Comparison of ENCODE assay signal across 23 cellular contexts in genomic region chr4:8860096-8860891, GRCh38. TPM values are rescaled to one million over a fixed set of nuclear protein-coding genes. Genes with fewer than 3 reads are reported as not detected.
DNase-seq lines count a peak whose midpoint lies in the region; ATAC-seq and TF ChIP-seq lines count a peak whose summit lies in the region.
"Had no signal": no experiment of that assay in that cellular context is flagged by ENCODE, and none has a peak within 500 bp of the region (broad histone marks: within the 10 kb centered on the region; RNA-seq: fewer than 3 reads in every experiment).

No MANE protein-coding gene starts in this region.

- TF ChIP-seq CTCF in left ventricle myocardium inferior (IDR thresholded peaks at IDR 0.05; ENCODE audit: borderline replicate concordance) (no peak), testis (IDR thresholded peaks at IDR 0.05) (no peak)

- DNase-seq in Right ventricle myocardium inferior (ENCODE audit: missing footprints) (peak; percentile 63), left ventricle myocardium inferior (no peak), left kidney (ENCODE audit: low read depth, low spot score) (peak; percentile 75), testis (no peak)
- DNase-seq in T-helper 2 cell treated with Interferon-gamma antibody and Interleukin-4, amounts not matched to agents 5 μg/mL and 100 μg/mL, for 36 hours (ENCODE audit: low spot score), result no peak
- no peak for DNase-seq in activated naive CD4-positive, alpha-beta T cell treated with Interleukin-2 at 50 U/mL for 16 hours
- DNase-seq: activated naive CD8-positive, alpha-beta T cell treated with anti-CD3 and anti-CD28 coated beads for 36 hours; CD8-positive, alpha-beta T cell; dermis blood vessel endothelial cell; DND-41; KBM-7; natural killer cell; NCI-H1930; NCI-H510A; SW 1271; transverse colon had no signal

- H3K36me3 ChIP-seq in left ventricle myocardium inferior, result no peaks in the 10 kb centered on the region
- no peaks in the 10 kb centered on the region for H3K36me3 ChIP-seq in testis (ENCODE audit: low read depth, missing control alignments)
- H3K36me3 ChIP-seq: HAP-1, transverse colon had no signal

- H3K4me1 ChIP-seq in left ventricle myocardium inferior (peaks cover 38% of the 10 kb centered on the region), testis (peaks cover 6% of the 10 kb centered on the region)
- H3K4me1 ChIP-seq: HAP-1 had no signal

- peaks cover 74% of the 10 kb centered on the region for H3K27me3 Mint-ChIP-seq in T-helper 2 cell treated with Interferon-gamma antibody and Interleukin-4, amounts not matched to agents 5 μg/mL and 100 μg/mL, for 36 hours (ENCODE audit: low read depth)

- 1% methylated on average over 43 of the region's 70 CpGs; no CpG with 5 or more reads in 1 of the 2 donors for WGBS in testis, 2 donors

- no peak overlapping the region for H3K4me3 Mint-ChIP-seq in T-helper 2 cell treated with Interferon-gamma antibody and Interleukin-4, amounts not matched to agents 5 μg/mL and 100 μg/mL, for 36 hours
- H3K4me3 Mint-ChIP-seq: activated naive CD8-positive, alpha-beta T cell treated with anti-CD3 and anti-CD28 coated beads for 36 hours; CD8-positive, alpha-beta T cell; natural killer cell had no signal

- peaks cover 1% of the 10 kb centered on the region for H3K36me3 Mint-ChIP-seq in T-helper 2 cell treated with Interferon-gamma antibody and Interleukin-4, amounts not matched to agents 5 μg/mL and 100 μg/mL, for 36 hours (ENCODE audit: low read depth)
- H3K36me3 Mint-ChIP-seq: activated naive CD8-positive, alpha-beta T cell treated with anti-CD3 and anti-CD28 coated beads for 36 hours; CD8-positive, alpha-beta T cell had no signal

- no peak for ATAC-seq in Right ventricle myocardium inferior
- ATAC-seq in GM19455 (IDR thresholded peaks at IDR 0.05; ENCODE audit: unreplicated experiment), result no peak
- ATAC-seq in HG02759 (IDR thresholded peaks at IDR 0.05; ENCODE audit: unreplicated experiment), result no peak
- ATAC-seq: CD8-positive, alpha-beta T cell; natural killer cell had no signal

- H3K27ac ChIP-seq in left ventricle myocardium inferior (replicated peaks) (no peak overlapping the region), testis (no peak overlapping the region)
- H3K27ac ChIP-seq: RWPE1, transverse colon had no signal

- intact Hi-C loops in Right ventricle myocardium inferior (cut with DNase I) (no loop called here), left ventricle myocardium inferior (cut with micrococcal nuclease) (no loop called here), testis (cut with DNase I; ENCODE audit: low total_unique reads) (no loop called here)

- H3K9me3 Mint-ChIP-seq in T-helper 2 cell treated with Interferon-gamma antibody and Interleukin-4, amounts not matched to agents 5 μg/mL and 100 μg/mL, for 36 hours, result no peaks in the 10 kb centered on the region
- H3K9me3 Mint-ChIP-seq: activated naive CD8-positive, alpha-beta T cell treated with anti-CD3 and anti-CD28 coated beads for 36 hours; CD8-positive, alpha-beta T cell; natural killer cell had no signal

- H3K9me3 ChIP-seq in left ventricle myocardium inferior (replicated peaks) (no peaks in the 10 kb centered on the region), testis (no peaks in the 10 kb centered on the region)
- H3K9me3 ChIP-seq: HAP-1, transverse colon had no signal

- peaks cover 9% of the 10 kb centered on the region for H3K4me1 Mint-ChIP-seq in T-helper 2 cell treated with Interferon-gamma antibody and Interleukin-4, amounts not matched to agents 5 μg/mL and 100 μg/mL, for 36 hours (ENCODE audit: low read depth)
- H3K4me1 Mint-ChIP-seq: activated naive CD8-positive, alpha-beta T cell treated with anti-CD3 and anti-CD28 coated beads for 36 hours had no signal

- peak overlapping the region; percentile 45 for H3K27ac Mint-ChIP-seq in T-helper 2 cell treated with Interferon-gamma antibody and Interleukin-4, amounts not matched to agents 5 μg/mL and 100 μg/mL, for 36 hours
- H3K27ac Mint-ChIP-seq: activated naive CD8-positive, alpha-beta T cell treated with anti-CD3 and anti-CD28 coated beads for 36 hours; CD8-positive, alpha-beta T cell; natural killer cell had no signal

- H3K4me3 ChIP-seq in left ventricle myocardium inferior (no peak overlapping the region), testis (peak overlapping the region; percentile 26 to 40)
- H3K4me3 ChIP-seq: HAP-1 had no signal

- H3K27me3 ChIP-seq in left ventricle myocardium inferior (ENCODE audit: low read depth) (peaks cover 100% of the 10 kb centered on the region), testis (no peaks in the 10 kb centered on the region)

- no peak for TF ChIP-seq POLR2A in testis (IDR thresholded peaks at IDR 0.05)

RNA-seq across cellular contexts. Expression of gene HMX1, which starts 11.3 kb away (rescaled TPM):
- total RNA-seq in Right ventricle myocardium inferior (not detected), left ventricle myocardium inferior (not detected), testis (1 to 10 TPM; 4.2 to 7.3 TPM)
- 0.65 TPM for polyA plus RNA-seq in testis (ENCODE audit: insufficient read depth, low read depth, low replicate concordance)
- total RNA-seq: activated naive CD8-positive, alpha-beta T cell treated with anti-CD3 and anti-CD28 coated beads for 36 hours; CD8-positive, alpha-beta T cell; dermis blood vessel endothelial cell; lung microvascular endothelial cell; natural killer cell; pulmonary artery endothelial cell; transverse colon had no signal
- polyA plus RNA-seq: esophagus had no signal

Comparison
In these comparisons a context has a peak if more than half of its experiments do, and no peak if none do; other contexts are left out.
1. DNase-seq: peak in Right ventricle myocardium inferior (single experiment) and left kidney (single experiment); none in left ventricle myocardium inferior (single experiment), T-helper 2 cell treated with Interferon-gamma antibody and Interleukin-4, amounts not matched to agents 5 μg/mL and 100 μg/mL, for 36 hours (single experiment), testis (single experiment) and activated naive CD4-positive, alpha-beta T cell treated with Interleukin-2 at 50 U/mL for 16 hours (single experiment).